1 cellular context compared by ENCODE assay signal in the genomic region with DNA sequence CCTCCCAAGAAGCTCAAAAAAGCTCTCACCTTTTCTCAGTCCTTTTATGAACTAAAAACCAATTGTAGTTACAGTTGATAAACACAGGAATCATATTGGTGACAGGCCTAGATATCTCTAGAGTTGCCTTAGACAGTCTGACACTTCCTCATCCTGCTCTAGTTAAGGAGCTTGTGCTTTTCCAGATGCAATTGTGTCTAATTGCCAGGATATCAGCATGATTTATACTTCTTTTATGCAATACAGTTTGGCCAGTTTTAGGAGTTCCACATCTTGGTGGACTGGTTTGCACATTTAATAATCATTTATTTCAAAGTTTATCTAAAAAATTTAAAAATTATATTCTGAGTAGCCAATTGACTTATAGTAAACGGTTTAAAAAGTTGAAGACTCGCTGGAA.
TF ChIP-seq lines count a peak whose summit lies in the region.

No MANE protein-coding gene starts in this region.

TF ChIP-seq in IMR-90, 13 proteins besides CTCF, POLR2A, EP300 and RAD21:
- no peak for TF ChIP-seq CEBPB (IDR thresholded peaks at IDR 0.05; ENCODE audit: low read depth, low read length)
- no peak for TF ChIP-seq MAZ (IDR thresholded peaks at IDR 0.05; ENCODE audit: borderline replicate concordance, low read depth, low read length)
- no peak for TF ChIP-seq NFE2L2 (IDR thresholded peaks at IDR 0.05; ENCODE audit: low read depth, low read length)
- TF ChIP-seq, protein P1, sequence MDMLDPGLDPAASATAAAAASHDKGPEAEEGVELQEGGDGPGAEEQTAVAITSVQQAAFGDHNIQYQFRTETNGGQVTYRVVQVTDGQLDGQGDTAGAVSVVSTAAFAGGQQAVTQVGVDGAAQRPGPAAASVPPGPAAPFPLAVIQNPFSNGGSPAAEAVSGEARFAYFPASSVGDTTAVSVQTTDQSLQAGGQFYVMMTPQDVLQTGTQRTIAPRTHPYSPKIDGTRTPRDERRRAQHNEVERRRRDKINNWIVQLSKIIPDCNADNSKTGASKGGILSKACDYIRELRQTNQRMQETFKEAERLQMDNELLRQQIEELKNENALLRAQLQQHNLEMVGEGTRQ (IDR thresholded peaks at IDR 0.05; ENCODE audit: low read depth, low read length): no peak
- TF ChIP-seq BHLHE40 (IDR thresholded peaks at IDR 0.05; ENCODE audit: low read depth, low read length): no peak
- no peak for TF ChIP-seq CHD1 (IDR thresholded peaks at IDR 0.05; ENCODE audit: low read depth, low read length)
- no peak for TF ChIP-seq MAFK (IDR thresholded peaks at IDR 0.05; ENCODE audit: low read depth, low read length)
- TF ChIP-seq RCOR1 (IDR thresholded peaks at IDR 0.05; ENCODE audit: insufficient replicate concordance, low read length): no peak
- no peak for TF ChIP-seq MXI1 (IDR thresholded peaks at IDR 0.05; ENCODE audit: borderline replicate concordance, low read depth, low read length)
- TF ChIP-seq, protein P2, sequence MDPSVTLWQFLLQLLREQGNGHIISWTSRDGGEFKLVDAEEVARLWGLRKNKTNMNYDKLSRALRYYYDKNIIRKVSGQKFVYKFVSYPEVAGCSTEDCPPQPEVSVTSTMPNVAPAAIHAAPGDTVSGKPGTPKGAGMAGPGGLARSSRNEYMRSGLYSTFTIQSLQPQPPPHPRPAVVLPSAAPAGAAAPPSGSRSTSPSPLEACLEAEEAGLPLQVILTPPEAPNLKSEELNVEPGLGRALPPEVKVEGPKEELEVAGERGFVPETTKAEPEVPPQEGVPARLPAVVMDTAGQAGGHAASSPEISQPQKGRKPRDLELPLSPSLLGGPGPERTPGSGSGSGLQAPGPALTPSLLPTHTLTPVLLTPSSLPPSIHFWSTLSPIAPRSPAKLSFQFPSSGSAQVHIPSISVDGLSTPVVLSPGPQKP (IDR thresholded peaks at IDR 0.05; ENCODE audit: borderline replicate concordance, low read depth, low read length): no peak
- no peak for TF ChIP-seq SMC3 (IDR thresholded peaks at IDR 0.05; ENCODE audit: low read depth, low read length)
- no peak for TF ChIP-seq FOS (IDR thresholded peaks at IDR 0.05; ENCODE audit: low read depth, low read length)
- no peak for TF ChIP-seq RFX5 (IDR thresholded peaks at IDR 0.05; ENCODE audit: low read depth, low read length)
